1 cellular context compared by ENCODE assay signal in genomic region chr1:9910425-9911178, GRCh38.
TF ChIP-seq lines count a peak whose summit lies in the region.

No MANE protein-coding gene starts in this region.

TF ChIP-seq in K562, 482 proteins besides CTCF, POLR2A, EP300 and RAD21 (continued from another document and continues in another):
- TF ChIP-seq, protein P1, sequence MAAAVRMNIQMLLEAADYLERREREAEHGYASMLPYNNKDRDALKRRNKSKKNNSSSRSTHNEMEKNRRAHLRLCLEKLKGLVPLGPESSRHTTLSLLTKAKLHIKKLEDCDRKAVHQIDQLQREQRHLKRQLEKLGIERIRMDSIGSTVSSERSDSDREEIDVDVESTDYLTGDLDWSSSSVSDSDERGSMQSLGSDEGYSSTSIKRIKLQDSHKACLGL (CRISPR knock-in tag; IDR thresholded peaks at IDR 0.05; ENCODE audit: borderline replicate concordance, poor library complexity, severe bottlenecking) = no peak
- TF ChIP-seq NFYB (IDR thresholded peaks at IDR 0.05; ENCODE audit: extremely low read depth, insufficient read length) = no peak
- no peak for TF ChIP-seq KLF13 (tag; IDR thresholded peaks at IDR 0.05; ENCODE audit: borderline replicate concordance, low read depth)
- TF ChIP-seq ZNF449 (CRISPR knock-in tag; IDR thresholded peaks at IDR 0.05) = no peak
- no peak for TF ChIP-seq MITF (IDR thresholded peaks at IDR 0.05)
- TF ChIP-seq KDM2B (CRISPR knock-in tag; IDR thresholded peaks at IDR 0.05) = no peak
- no peak for TF ChIP-seq ETV6 (IDR thresholded peaks at IDR 0.05; ENCODE audit: borderline replicate concordance in 1 of 2, low read depth in 2 of 2, low read length in 1 of 2)
- TF ChIP-seq ETV6 (CRISPR knock-in tag; IDR thresholded peaks at IDR 0.05; ENCODE audit: borderline replicate concordance) = no peak
- TF ChIP-seq ZZZ3 (IDR thresholded peaks at IDR 0.05) = no peak
- TF ChIP-seq ZNF23 (CRISPR knock-in tag; IDR thresholded peaks at IDR 0.05) = no peak
- no peak for TF ChIP-seq SNAPC5 (CRISPR knock-in tag; IDR thresholded peaks at IDR 0.05)
- no peak for TF ChIP-seq HEY1 (CRISPR knock-in tag; IDR thresholded peaks at IDR 0.05; ENCODE audit: borderline replicate concordance)
- TF ChIP-seq, protein P2, sequence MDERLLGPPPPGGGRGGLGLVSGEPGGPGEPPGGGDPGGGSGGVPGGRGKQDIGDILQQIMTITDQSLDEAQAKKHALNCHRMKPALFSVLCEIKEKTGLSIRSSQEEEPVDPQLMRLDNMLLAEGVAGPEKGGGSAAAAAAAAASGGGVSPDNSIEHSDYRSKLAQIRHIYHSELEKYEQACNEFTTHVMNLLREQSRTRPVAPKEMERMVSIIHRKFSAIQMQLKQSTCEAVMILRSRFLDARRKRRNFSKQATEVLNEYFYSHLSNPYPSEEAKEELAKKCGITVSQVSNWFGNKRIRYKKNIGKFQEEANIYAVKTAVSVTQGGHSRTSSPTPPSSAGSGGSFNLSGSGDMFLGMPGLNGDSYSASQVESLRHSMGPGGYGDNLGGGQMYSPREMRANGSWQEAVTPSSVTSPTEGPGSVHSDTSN (CRISPR knock-in tag; IDR thresholded peaks at IDR 0.05; ENCODE audit: low read depth) = no peak
- TF ChIP-seq, protein P2 (tag; conservative IDR thresholded peaks at IDR 0.05; ENCODE audit: low read depth) = no peak
- TF ChIP-seq CLOCK (CRISPR knock-in tag; IDR thresholded peaks at IDR 0.05; ENCODE audit: borderline replicate concordance) = no peak
- TF ChIP-seq, protein P3, sequence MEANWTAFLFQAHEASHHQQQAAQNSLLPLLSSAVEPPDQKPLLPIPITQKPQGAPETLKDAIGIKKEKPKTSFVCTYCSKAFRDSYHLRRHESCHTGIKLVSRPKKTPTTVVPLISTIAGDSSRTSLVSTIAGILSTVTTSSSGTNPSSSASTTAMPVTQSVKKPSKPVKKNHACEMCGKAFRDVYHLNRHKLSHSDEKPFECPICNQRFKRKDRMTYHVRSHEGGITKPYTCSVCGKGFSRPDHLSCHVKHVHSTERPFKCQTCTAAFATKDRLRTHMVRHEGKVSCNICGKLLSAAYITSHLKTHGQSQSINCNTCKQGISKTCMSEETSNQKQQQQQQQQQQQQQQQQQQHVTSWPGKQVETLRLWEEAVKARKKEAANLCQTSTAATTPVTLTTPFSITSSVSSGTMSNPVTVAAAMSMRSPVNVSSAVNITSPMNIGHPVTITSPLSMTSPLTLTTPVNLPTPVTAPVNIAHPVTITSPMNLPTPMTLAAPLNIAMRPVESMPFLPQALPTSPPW (CRISPR knock-in tag; IDR thresholded peaks at IDR 0.05) = peak; percentile 84; the same call in 1 of the 2 replicates
- TF ChIP-seq HIVEP1 (CRISPR knock-in tag; IDR thresholded peaks at IDR 0.05) = no peak
- TF ChIP-seq ZFPM2 (CRISPR knock-in tag; IDR thresholded peaks at IDR 0.05) = 0 out of 2 replicates have a peak, but pooled peaks have one; percentile 63
- TF ChIP-seq MLLT1 (IDR thresholded peaks at IDR 0.05) = peak in 1 of 2 experiments; percentile 65; a peak in 2 of 4 replicates
- no peak for TF ChIP-seq NCOA6 (IDR thresholded peaks at IDR 0.05)
- no peak for TF ChIP-seq PYGO2 (tag; IDR thresholded peaks at IDR 0.05)
- TF ChIP-seq CBFA2T3 (IDR thresholded peaks at IDR 0.05) = peak; percentile 12; the same call in 1 of the 2 replicates
- TF ChIP-seq RB1 (IDR thresholded peaks at IDR 0.05; ENCODE audit: low read depth) = 0 out of 2 replicates have a peak, but pooled peaks have one; percentile 15
- peak; percentile 65 for TF ChIP-seq HNRNPLL (IDR thresholded peaks at IDR 0.05; ENCODE audit: low read depth, low read length, poor library complexity, severe bottlenecking)
- no peak for TF ChIP-seq ZNF431 (CRISPR knock-in tag; IDR thresholded peaks at IDR 0.05)
- TF ChIP-seq EGR1 (conservative IDR thresholded peaks at IDR 0.05) = peak; percentile 82
- TF ChIP-seq ZNF444 (CRISPR knock-in tag; IDR thresholded peaks at IDR 0.05) = no peak
- TF ChIP-seq ZNF699 (CRISPR knock-in tag; IDR thresholded peaks at IDR 0.05; ENCODE audit: insufficient replicate concordance) = no peak
- TF ChIP-seq ZNF239 (CRISPR knock-in tag; IDR thresholded peaks at IDR 0.05) = no peak; the same call in 1 of the 2 replicates
- TF ChIP-seq USF2 (CRISPR knock-in tag; IDR thresholded peaks at IDR 0.05) = no peak
- TF ChIP-seq ZC3H4 (CRISPR knock-in tag; IDR thresholded peaks at IDR 0.05; ENCODE audit: borderline replicate concordance) = no peak
- TF ChIP-seq BCL6 (CRISPR knock-in tag; IDR thresholded peaks at IDR 0.05) = 0 out of 2 replicates have a peak, but pooled peaks have one; percentile 15
- TF ChIP-seq, protein P4, sequence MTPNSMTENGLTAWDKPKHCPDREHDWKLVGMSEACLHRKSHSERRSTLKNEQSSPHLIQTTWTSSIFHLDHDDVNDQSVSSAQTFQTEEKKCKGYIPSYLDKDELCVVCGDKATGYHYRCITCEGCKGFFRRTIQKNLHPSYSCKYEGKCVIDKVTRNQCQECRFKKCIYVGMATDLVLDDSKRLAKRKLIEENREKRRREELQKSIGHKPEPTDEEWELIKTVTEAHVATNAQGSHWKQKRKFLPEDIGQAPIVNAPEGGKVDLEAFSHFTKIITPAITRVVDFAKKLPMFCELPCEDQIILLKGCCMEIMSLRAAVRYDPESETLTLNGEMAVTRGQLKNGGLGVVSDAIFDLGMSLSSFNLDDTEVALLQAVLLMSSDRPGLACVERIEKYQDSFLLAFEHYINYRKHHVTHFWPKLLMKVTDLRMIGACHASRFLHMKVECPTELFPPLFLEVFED (CRISPR knock-in tag; conservative IDR thresholded peaks at IDR 0.05) = no peak
- peak; percentile 46; the same call in 1 of the 2 replicates for TF ChIP-seq OTX1 (CRISPR knock-in tag; IDR thresholded peaks at IDR 0.05)
- no peak for TF ChIP-seq ZNF655 (CRISPR knock-in tag; IDR thresholded peaks at IDR 0.05)
- TF ChIP-seq CHD2 (IDR thresholded peaks at IDR 0.05; ENCODE audit: low read depth, low read length) = no peak
- TF ChIP-seq, protein P5, sequence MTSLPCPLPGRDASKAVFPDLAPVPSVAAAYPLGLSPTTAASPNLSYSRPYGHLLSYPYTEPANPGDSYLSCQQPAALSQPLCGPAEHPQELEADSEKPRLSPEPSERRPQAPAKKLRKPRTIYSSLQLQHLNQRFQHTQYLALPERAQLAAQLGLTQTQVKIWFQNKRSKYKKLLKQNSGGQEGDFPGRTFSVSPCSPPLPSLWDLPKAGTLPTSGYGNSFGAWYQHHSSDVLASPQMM (CRISPR knock-in tag; IDR thresholded peaks at IDR 0.05) = no peak
- TF ChIP-seq, protein P6, sequence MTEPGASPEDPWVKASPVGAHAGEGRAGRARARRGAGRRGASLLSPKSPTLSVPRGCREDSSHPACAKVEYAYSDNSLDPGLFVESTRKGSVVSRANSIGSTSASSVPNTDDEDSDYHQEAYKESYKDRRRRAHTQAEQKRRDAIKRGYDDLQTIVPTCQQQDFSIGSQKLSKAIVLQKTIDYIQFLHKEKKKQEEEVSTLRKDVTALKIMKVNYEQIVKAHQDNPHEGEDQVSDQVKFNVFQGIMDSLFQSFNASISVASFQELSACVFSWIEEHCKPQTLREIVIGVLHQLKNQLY (CRISPR knock-in tag; conservative IDR thresholded peaks at IDR 0.05) = no peak
- TF ChIP-seq HDAC8 (tag; IDR thresholded peaks at IDR 0.05) = no peak
- TF ChIP-seq ZFX (CRISPR knock-in tag; IDR thresholded peaks at IDR 0.05) = peak; percentile 90
- TF ChIP-seq ZNF445 (CRISPR knock-in tag; IDR thresholded peaks at IDR 0.05; ENCODE audit: low read depth) = 0 out of 2 replicates have a peak, but pooled peaks have one; percentile 43
- TF ChIP-seq MECOM (CRISPR knock-in tag; IDR thresholded peaks at IDR 0.05) = no peak
